In the genomic region with DNA sequence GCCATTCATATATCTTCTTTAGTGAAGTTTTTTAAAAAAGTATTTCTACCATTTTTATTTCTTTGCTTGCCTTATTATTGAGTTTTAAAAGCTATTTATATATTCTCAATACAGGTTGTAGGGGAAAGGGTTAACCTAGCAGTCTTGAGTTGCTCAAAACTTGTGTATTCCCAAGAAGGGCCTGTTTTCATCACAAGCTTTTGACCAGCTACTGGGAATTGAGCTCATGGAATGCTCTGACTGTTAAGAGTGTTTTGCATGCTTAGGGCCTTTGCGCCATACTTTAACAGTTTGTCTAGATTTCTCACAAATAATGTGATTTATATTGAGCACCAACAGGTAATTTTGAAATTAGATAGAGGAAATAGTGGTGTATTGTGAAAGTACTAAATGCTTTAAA, we compare ENCODE assay signal across 11 cellular contexts.
"Had no signal": no experiment of that assay in that cellular context is flagged by ENCODE, and none has a peak within 500 bp of the region (broad histone marks: within the 10 kb centered on the region; RNA-seq: fewer than 3 reads in every experiment).

No MANE protein-coding gene starts in this region.

- H3K36me3 Mint-ChIP-seq: naive thymus-derived CD4-positive, alpha-beta T cell had no signal

- DNase-seq: effector memory CD4-positive, alpha-beta T cell; gastrocnemius medialis; heart right ventricle; naive thymus-derived CD4-positive, alpha-beta T cell; ovary; small intestine; stimulated activated CD4-positive, alpha-beta T cell treated with anti-CD3 and anti-CD28 coated beads, Interleukin-2, amount 100 ng/mL, for 48 hours; stimulated activated naive CD4-positive, alpha-beta T cell treated with Interleukin-2 at 50 U/mL for 16 hours had no signal

- H3K27ac Mint-ChIP-seq: naive thymus-derived CD4-positive, alpha-beta T cell had no signal

- H3K9me3 ChIP-seq: esophagus muscularis mucosa, gastrocnemius medialis, heart right ventricle, ovary, right atrium auricular region had no signal

- H3K4me3 ChIP-seq: esophagus muscularis mucosa, gastrocnemius medialis, heart right ventricle, ovary, right atrium auricular region had no signal

- ATAC-seq: gastrocnemius medialis; heart right ventricle; naive thymus-derived CD4-positive, alpha-beta T cell had no signal

- H3K36me3 ChIP-seq: esophagus muscularis mucosa, gastrocnemius medialis, heart right ventricle, ovary, right atrium auricular region had no signal

- FAIRE-seq: small intestine had no signal

- H3K27ac ChIP-seq: epithelial cell of prostate, esophagus muscularis mucosa, gastrocnemius medialis, heart right ventricle, ovary, right atrium auricular region had no signal

- H3K4me1 Mint-ChIP-seq: naive thymus-derived CD4-positive, alpha-beta T cell had no signal

- H3K4me1 ChIP-seq: esophagus muscularis mucosa, gastrocnemius medialis, heart right ventricle, right atrium auricular region had no signal

- H3K27me3 Mint-ChIP-seq: naive thymus-derived CD4-positive, alpha-beta T cell had no signal

- H3K4me3 Mint-ChIP-seq: naive thymus-derived CD4-positive, alpha-beta T cell had no signal

- H3K27me3 ChIP-seq: esophagus muscularis mucosa, gastrocnemius medialis, heart right ventricle, ovary, right atrium auricular region had no signal
